ENCODE assay signal across 8 cellular contexts in the genomic region with DNA sequence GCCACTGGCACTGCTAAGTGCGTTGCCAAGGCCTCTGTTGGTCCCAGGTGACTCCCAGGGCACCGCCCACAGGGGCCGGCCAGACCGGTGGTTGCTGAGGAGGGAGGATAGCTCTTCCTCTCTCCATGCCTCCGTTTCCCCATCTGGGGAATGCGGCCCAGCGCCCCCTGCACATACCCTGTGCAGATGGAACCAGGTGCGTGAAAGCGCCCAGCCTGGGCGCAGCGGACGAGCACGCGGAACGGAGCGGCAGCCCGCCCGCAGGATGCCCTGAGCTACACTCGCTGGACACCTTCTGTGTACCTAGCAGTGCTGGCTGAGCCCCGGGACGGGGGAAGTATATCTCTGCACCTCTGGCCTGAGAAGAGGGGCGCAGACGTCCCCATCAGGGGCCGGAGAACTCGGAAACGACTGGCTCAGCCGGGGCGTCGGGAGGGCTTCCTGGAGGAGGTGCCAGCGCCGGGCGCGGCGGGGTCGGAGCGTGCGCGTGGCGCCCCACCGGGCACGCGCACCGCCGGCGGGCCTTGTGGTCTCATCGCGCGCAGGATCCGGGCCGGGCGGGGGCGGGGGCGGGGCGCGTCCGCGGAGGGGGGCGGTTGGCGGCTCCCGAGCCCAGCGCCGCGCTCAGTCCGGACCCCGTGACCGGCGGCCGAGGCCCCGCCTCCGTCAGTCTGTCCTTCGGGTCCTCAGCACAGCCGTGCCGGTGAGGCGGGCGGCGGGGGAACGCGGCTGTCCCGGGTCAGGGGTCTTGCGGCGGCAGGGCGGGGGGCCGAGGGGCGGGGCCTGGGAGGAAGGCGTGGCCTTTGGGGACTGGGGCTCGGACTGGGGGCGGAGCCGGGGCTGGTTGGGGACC. TPM values are rescaled to one million over a fixed set of nuclear protein-coding genes. Genes with fewer than 3 reads are reported as not detected.
DNase-seq lines count a peak whose midpoint lies in the region; ATAC-seq and TF ChIP-seq lines count a peak whose summit lies in the region.

A gene (minus strand): TSS at position 6 of the 853 bp plus-strand sequence. CDS start 76 bp downstream, outside the sequence.
A gene with protein sequence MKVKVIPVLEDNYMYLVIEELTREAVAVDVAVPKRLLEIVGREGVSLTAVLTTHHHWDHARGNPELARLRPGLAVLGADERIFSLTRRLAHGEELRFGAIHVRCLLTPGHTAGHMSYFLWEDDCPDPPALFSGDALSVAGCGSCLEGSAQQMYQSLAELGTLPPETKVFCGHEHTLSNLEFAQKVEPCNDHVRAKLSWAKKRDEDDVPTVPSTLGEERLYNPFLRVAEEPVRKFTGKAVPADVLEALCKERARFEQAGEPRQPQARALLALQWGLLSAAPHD (plus strand): TSS at position 669 of the 853 bp plus-strand sequence. CDS start 404 bp downstream, outside the sequence.

- peak; percentile 52 for DNase-seq in AG08395 (ENCODE audit: low spot score)
- DNase-seq in GM19238 (ENCODE audit: insufficient read length, low spot score): peak; percentile 88
- DNase-seq in activated gamma-delta T cell (lab: John Stamatoyannopoulos, UW): peak; percentile 65
- peak; percentile 41 for DNase-seq in globus pallidus (ENCODE audit: low spot score)
- DNase-seq in omental fat pad (ENCODE audit: low spot score): no peak
- no peak for DNase-seq in vagina (ENCODE audit: extremely low spot score in 2 of 2)

- peaks cover 2% of the 10 kb centered on the region; the same call in 1 of the 2 replicates for H4K20me1 ChIP-seq in OCI-LY3 (ENCODE audit: insufficient read depth, low read length)

- peak within 1 kb of the TSS; percentile 89 for H3K9ac ChIP-seq in OCI-LY3 (ENCODE audit: low read length)

- H3K36me3 ChIP-seq in OCI-LY3 (replicated peaks; ENCODE audit: low read depth, low read length) (peaks cover 3% of the 10 kb centered on the region), vagina (no peaks in the 10 kb centered on the region)

- H3K4me3 ChIP-seq in OCI-LY3 (ENCODE audit: low read length) (peak within 1 kb of the TSS; percentile 90), vagina (peak within 1 kb of the TSS; percentile 48 to 54)

- intact Hi-C loops in vagina (cut with DNase I): no loop called here

- H2AFZ ChIP-seq in OCI-LY3 (ENCODE audit: low read depth, low read length): peak within 1 kb of the TSS; percentile 45; the same call in 1 of the 2 replicates

- peak; percentile 25 for ATAC-seq in omental fat pad (ENCODE audit: low FRiP score)
- no peak for ATAC-seq in GM21786 (IDR thresholded peaks at IDR 0.05; ENCODE audit: unreplicated experiment)

- H3K4me1 ChIP-seq in OCI-LY3 (ENCODE audit: low read length) (peaks cover 14% of the 10 kb centered on the region), vagina (peaks cover 45% of the 10 kb centered on the region)

- H3K79me2 ChIP-seq in OCI-LY3 (ENCODE audit: low read length): peaks cover 4% of the 10 kb centered on the region; the same call in 1 of the 2 replicates

- peak within 1 kb of the TSS; percentile 91 for H3K4me2 ChIP-seq in OCI-LY3 (ENCODE audit: low read length)

- H3K27me3 ChIP-seq in OCI-LY3 (ENCODE audit: low read depth, low read length) (no peaks in the 10 kb centered on the region), vagina (no peaks in the 10 kb centered on the region)

- no peak for TF ChIP-seq POLR2A in vagina (IDR thresholded peaks at IDR 0.05)

- no peak for TF ChIP-seq CTCF in OCI-LY3 (IDR thresholded peaks at IDR 0.05; ENCODE audit: low read depth, low read length)
- no peak for TF ChIP-seq CTCF in omental fat pad (IDR thresholded peaks at IDR 0.05)
- no peak for TF ChIP-seq CTCF in vagina (IDR thresholded peaks at IDR 0.05)

- H3K27ac ChIP-seq in OCI-LY3 (ENCODE audit: low read length) (peak within 1 kb of the TSS; percentile 35), vagina (peak within 1 kb of the TSS; percentile 10)

- H3K9me3 ChIP-seq in OCI-LY3 (ENCODE audit: insufficient read depth, low read length) (no peaks in the 10 kb centered on the region), vagina (no peaks in the 10 kb centered on the region)

RNA-seq across cellular contexts. Expression of the first gene that starts in this region (rescaled TPM):
- total RNA-seq in omental fat pad (1 to 10 TPM in 2 of 4 donors, under 1 TPM in 2; 0.72 to 2.4 (median 1.5) TPM), vagina (7.6 TPM)

RNA-seq across cellular contexts. Expression of the second gene that starts in this region (rescaled TPM):
- total RNA-seq in omental fat pad (1 to 10 TPM in 3 of 4 donors, under 1 TPM in 1; 0.79 to 7.3 (median 4.6) TPM), vagina (5.2 TPM)

Comparison
In these comparisons a context has a peak if more than half of its experiments do, and no peak if none do; other contexts are left out.
1. DNase-seq: peak in AG08395 (single experiment), GM19238 (single experiment), activated gamma-delta T cell (single experiment) and globus pallidus (single experiment); none in omental fat pad (single experiment) and vagina (0 of 2).